In the genomic region with DNA sequence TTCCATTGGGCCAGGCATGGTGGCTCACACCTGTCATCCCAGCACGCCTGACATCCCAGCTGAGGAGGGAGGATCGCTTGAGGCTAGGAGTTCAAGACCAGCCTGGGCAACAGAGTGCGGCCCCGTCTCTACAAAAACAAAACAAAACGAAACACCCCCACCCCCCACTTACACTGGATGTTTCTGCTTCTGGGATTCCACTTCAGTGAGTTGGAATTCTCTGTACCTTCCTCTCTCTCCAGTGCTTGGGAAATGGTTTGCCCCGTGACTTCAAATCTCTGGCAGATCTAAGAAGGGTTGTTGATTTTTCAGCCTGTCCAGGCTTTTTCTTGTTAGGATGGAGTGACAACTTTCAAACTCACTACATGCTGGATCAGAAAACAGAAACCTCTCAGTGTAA, we compare ENCODE assay signal across 22 cellular contexts.
"Had no signal": no experiment of that assay in that cellular context is flagged by ENCODE, and none has a peak within 500 bp of the region (broad histone marks: within the 10 kb centered on the region; RNA-seq: fewer than 3 reads in every experiment).

No MANE protein-coding gene starts in this region.

- H3K27ac ChIP-seq: gastrocnemius medialis, heart right ventricle, left ventricle myocardium inferior, lower lobe of right lung, psoas muscle, right lobe of liver, spleen, tibial artery, upper lobe of right lung, vagina had no signal

- H3K9me3 Mint-ChIP-seq: stimulated activated memory B cell treated with anti-CD40 and anti-IgM and Interleukin-4, amounts not matched to agents 10 μg/mL and 1 μg/mL and 100 μg/mL, for 72 hours; stimulated activated naive CD8-positive, alpha-beta T cell treated with anti-CD3 and anti-CD28 coated beads, Interleukin-15, Interleukin-2, amounts not matched to agents 100 ng/mL and 50 ng/mL, for 24 hours had no signal

- H3K36me3 Mint-ChIP-seq: naive B cell; stimulated activated memory B cell treated with anti-CD40 and anti-IgM and Interleukin-4, amounts not matched to agents 10 μg/mL and 1 μg/mL and 100 μg/mL, for 72 hours had no signal

- ATAC-seq: gastrocnemius medialis; heart right ventricle; left cardiac atrium; lower lobe of right lung; psoas muscle; right lobe of liver; stimulated activated memory B cell treated with anti-CD40 and anti-IgM and Interleukin-4, amounts not matched to agents 10 μg/mL and 1 μg/mL and 100 μg/mL, for 72 hours; upper lobe of right lung had no signal

- DNase-seq: erythroblast; gastrocnemius medialis; heart right ventricle; hypothalamus; left cardiac atrium; left ventricle myocardium inferior; lower lobe of right lung; midbrain; naive B cell; psoas muscle; retina; right lobe of liver; spleen; stimulated activated CD4-positive, alpha-beta T cell treated with anti-CD3 and anti-CD28 coated beads, Interleukin-15, amount 100 ng/mL, for 24 hours; stimulated activated CD4-positive, alpha-beta T cell treated with anti-CD3 and anti-CD28 coated beads, Interleukin-1b, Interleukin-23, amount 100 ng/mL, for 48 hours; stimulated activated CD4-positive, alpha-beta T cell treated with anti-CD3 and anti-CD28 coated beads, Interleukin-4, amount 100 ng/mL, for 24 hours; tibial artery; upper lobe of right lung had no signal

- H3K9me3 ChIP-seq: gastrocnemius medialis, heart right ventricle, left ventricle myocardium inferior, lower lobe of right lung, psoas muscle, right lobe of liver, spleen, tibial artery, upper lobe of right lung, vagina had no signal

- H3K4me3 Mint-ChIP-seq: nephron; stimulated activated memory B cell treated with anti-CD40 and anti-IgM and Interleukin-4, amounts not matched to agents 10 μg/mL and 1 μg/mL and 100 μg/mL, for 72 hours; stimulated activated naive CD8-positive, alpha-beta T cell treated with anti-CD3 and anti-CD28 coated beads, Interleukin-15, Interleukin-2, amounts not matched to agents 100 ng/mL and 50 ng/mL, for 24 hours had no signal

- H3K27ac Mint-ChIP-seq: naive B cell; nephron; stimulated activated memory B cell treated with anti-CD40 and anti-IgM and Interleukin-4, amounts not matched to agents 10 μg/mL and 1 μg/mL and 100 μg/mL, for 72 hours; stimulated activated naive CD8-positive, alpha-beta T cell treated with anti-CD3 and anti-CD28 coated beads, Interleukin-15, Interleukin-2, amounts not matched to agents 100 ng/mL and 50 ng/mL, for 24 hours had no signal

- H3K4me1 Mint-ChIP-seq: naive B cell; stimulated activated memory B cell treated with anti-CD40 and anti-IgM and Interleukin-4, amounts not matched to agents 10 μg/mL and 1 μg/mL and 100 μg/mL, for 72 hours had no signal

- H3K27me3 ChIP-seq: gastrocnemius medialis, spleen, tibial artery, upper lobe of right lung, vagina had no signal

- H3K27me3 Mint-ChIP-seq: stimulated activated naive CD8-positive, alpha-beta T cell treated with anti-CD3 and anti-CD28 coated beads, Interleukin-15, Interleukin-2, amounts not matched to agents 100 ng/mL and 50 ng/mL, for 24 hours had no signal

- H3K36me3 ChIP-seq: gastrocnemius medialis, heart right ventricle, left ventricle myocardium inferior, lower lobe of right lung, right lobe of liver, spleen, tibial artery, upper lobe of right lung, vagina had no signal

- H3K4me1 ChIP-seq: gastrocnemius medialis, heart right ventricle, left ventricle myocardium inferior, lower lobe of right lung, psoas muscle, right lobe of liver, spleen, tibial artery, upper lobe of right lung had no signal

- H3K4me3 ChIP-seq: gastrocnemius medialis, heart right ventricle, left ventricle myocardium inferior, lower lobe of right lung, psoas muscle, right lobe of liver, spleen, tibial artery, upper lobe of right lung, vagina had no signal
